In genomic region chr7:147708871-147709270, GRCh38 we compare ENCODE assay signal across 27 cellular contexts.
"Had no signal": no experiment of that assay in that cellular context is flagged by ENCODE, and none has a peak within 500 bp of the region (broad histone marks: within the 10 kb centered on the region; RNA-seq: fewer than 3 reads in every experiment).

No MANE protein-coding gene starts in this region.

- H3K4me3 ChIP-seq: ascending aorta, cardiac muscle cell had no signal

- H3K4me1 ChIP-seq: ascending aorta had no signal

- H3K36me3 ChIP-seq: ascending aorta, cardiac muscle cell had no signal

- DNase-seq: activated B cell treated with CpG ODN at 0.5 μM for 24 hours; activated CD4-positive, alpha-beta memory T cell treated with anti-CD3 and anti-CD28 coated beads for 36 hours; activated CD4-positive, alpha-beta T cell treated with anti-CD3 and anti-CD28 coated beads for 4 hours; activated CD4-positive, alpha-beta T cell treated with anti-CD3 and anti-CD28 coated beads, Interleukin-2, amount 10 ng/mL, durations not matched to agents 24 days and 14 days; activated CD4-positive, alpha-beta T cell treated with anti-CD3 and anti-CD28 coated beads, Interleukin-2, amount 50 U/mL, for 1 hour; activated CD4-positive, alpha-beta T cell treated with anti-CD3 and anti-CD28 coated beads, Interleukin-2, amount 50 U/mL, for 4 hours; activated CD4-positive, CD25-positive, alpha-beta regulatory T cell treated with anti-CD3 and anti-CD28 coated beads, Interleukin-2, amount 50 U/mL, for 72 hours; activated CD8-positive, alpha-beta memory T cell treated with anti-CD3 and anti-CD28 coated beads, Interleukin-2, amount 50 U/mL, for 4 hours; activated CD8-positive, alpha-beta T cell treated with anti-CD3 and anti-CD28 coated beads for 36 hours; activated effector memory CD4-positive, alpha-beta T cell treated with anti-CD3 and anti-CD28 coated beads, Interleukin-2, amount 50 U/mL, for 16 hours; activated naive CD4-positive, alpha-beta T cell treated with anti-CD3 and anti-CD28 coated beads, Interleukin-2, amount 10 ng/mL, durations not matched to agents 7 days and 5 days; activated naive CD4-positive, alpha-beta T cell treated with Interleukin-2 at 50 U/mL for 16 hours; activated naive CD8-positive, alpha-beta T cell treated with anti-CD3 and anti-CD28 coated beads, Interleukin-2, amount 10 ng/mL, durations not matched to agents 7 days and 5 days; activated naive CD8-positive, alpha-beta T cell treated with anti-CD3 and anti-CD28 coated beads, Interleukin-2, amount 50 U/mL, for 24 hours; activated T-cell treated with anti-CD3 and anti-CD28 coated beads for 4 hours; activated T-cell treated with anti-CD3 and anti-CD28 coated beads, Interleukin-2, amount 50 U/mL, for 1 hour; activated T-cell treated with anti-CD3 and anti-CD28 coated beads, Interleukin-2, amount 50 U/mL, for 4 hours; activated T-cell treated with anti-CD3 and anti-CD28 coated beads, Interleukin-2, amount 50 U/mL, for 72 hours; amygdala; anterior cingulate cortex; caudate nucleus; cerebellar nuclear complex; T-helper 2 cell; T-helper 9 cell had no signal

- H3K9me3 ChIP-seq: ascending aorta had no signal

- H3K27ac ChIP-seq: ascending aorta, cardiac muscle cell, VCaP had no signal

- H3K27me3 ChIP-seq: ascending aorta, cardiac muscle cell had no signal
